Comparison of ENCODE assay signal across 1 cellular context in the genomic region with DNA sequence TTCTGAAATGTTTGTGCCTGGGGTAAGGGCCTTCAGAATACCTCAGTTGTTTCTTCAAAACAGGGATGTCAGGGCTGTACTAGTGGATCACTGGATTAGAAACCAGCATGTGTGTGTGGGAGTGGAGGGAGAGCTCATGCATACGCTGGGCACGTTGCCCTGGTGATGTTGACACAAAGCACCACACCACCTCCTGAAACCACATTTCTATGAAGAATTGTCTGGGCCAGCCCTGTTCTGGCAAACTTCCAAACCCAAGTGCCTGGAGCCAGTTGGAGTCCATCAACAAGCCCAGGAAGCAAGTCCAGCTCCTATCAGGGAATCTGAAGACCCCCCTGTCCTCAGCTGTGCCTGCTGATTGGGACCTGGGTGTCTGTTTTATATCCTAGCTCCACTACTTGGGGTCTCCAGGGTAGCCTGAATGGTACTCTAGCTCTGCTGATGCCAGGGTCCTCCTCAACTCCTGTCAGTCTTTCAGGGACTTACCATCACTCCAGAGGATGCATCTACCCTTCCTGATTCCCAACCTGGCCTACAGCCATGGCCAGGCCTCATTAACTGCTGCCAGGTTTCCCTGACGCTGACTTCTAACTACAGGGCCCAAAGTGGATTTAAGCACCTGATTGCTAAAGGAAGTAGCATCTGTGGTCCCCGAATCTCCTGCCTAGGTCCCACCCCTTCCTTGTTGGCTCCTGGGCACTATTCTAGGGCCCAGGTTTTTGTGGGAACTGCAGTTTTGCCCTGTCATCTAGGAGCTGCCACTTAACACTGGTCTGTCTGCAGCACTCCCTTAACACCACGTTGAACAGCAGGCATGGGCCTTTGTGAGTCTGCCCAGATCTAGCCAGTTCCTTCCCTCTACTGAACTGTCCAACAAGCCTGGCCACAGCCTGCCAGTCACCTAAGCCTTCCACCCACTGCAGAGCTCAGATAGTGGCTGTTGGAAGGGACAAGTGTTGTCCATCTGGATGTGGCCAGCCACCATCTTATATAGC.
TF ChIP-seq lines count a peak whose summit lies in the region.

No MANE protein-coding gene starts in this region.

TF ChIP-seq in HepG2, 621 proteins besides CTCF, POLR2A, EP300 and RAD21 (continued from another document):
- TF ChIP-seq HNF4G (IDR thresholded peaks at IDR 0.05; ENCODE audit: borderline replicate concordance, low read depth, low read length), result no peak
- TF ChIP-seq HNF4G (CRISPR knock-in tag; IDR thresholded peaks at IDR 0.05; ENCODE audit: borderline replicate concordance, low read depth), result no peak
- TF ChIP-seq HOXA9 (CRISPR knock-in tag; IDR thresholded peaks at IDR 0.05; ENCODE audit: borderline replicate concordance), result no peak
- TF ChIP-seq ZNF747 (CRISPR knock-in tag; IDR thresholded peaks at IDR 0.05; ENCODE audit: borderline replicate concordance), result no peak
- TF ChIP-seq TFE3 (CRISPR knock-in tag; IDR thresholded peaks at IDR 0.05), result no peak
- TF ChIP-seq ZNF251 (CRISPR knock-in tag; IDR thresholded peaks at IDR 0.05), result no peak
- TF ChIP-seq NCOA1 (CRISPR knock-in tag; IDR thresholded peaks at IDR 0.05), result no peak
- TF ChIP-seq ZNF558 (CRISPR knock-in tag; IDR thresholded peaks at IDR 0.05; ENCODE audit: borderline replicate concordance), result no peak
